ENCODE assay signal across 8 cellular contexts in genomic region chr17:28878981-28879380, GRCh38. TPM values are rescaled to one million over a fixed set of nuclear protein-coding genes. Genes with fewer than 3 reads are reported as not detected.
DNase-seq lines count a peak whose midpoint lies in the region; ATAC-seq lines count a peak whose summit lies in the region.

No MANE protein-coding gene starts in this region.

- H3K9me3 Mint-ChIP-seq in activated naive CD4-positive, alpha-beta T cell treated with anti-CD3 and anti-CD28 coated beads, Interleukin-2, amount 50 U/mL, for 72 hours, result no peaks in the 10 kb centered on the region

- in situ Hi-C loops in Caki2 (cut with HindIII; ENCODE audit: low pct_unique_long_range_greater_than_20kb, low sequenced_read_pairs), result loop anchor here (5.0 kb wide), 1 partner anchor 92 kb away; no protein-coding TSS in a partner anchor

- peak overlapping the region in 1 of 2 donors; percentile 62 for H3K27ac Mint-ChIP-seq in activated naive CD4-positive, alpha-beta T cell treated with anti-CD3 and anti-CD28 coated beads, Interleukin-2, amount 50 U/mL, for 72 hours

- DNase-seq in Caki2 (ENCODE audit: low read depth) (peak; percentile 57), HK-2 (ENCODE audit: unreplicated experiment) (peak; percentile 30), SK-N-DZ (ENCODE audit: low spot score) (peak; percentile 52), iPS DF 19.7 (ENCODE audit: low read depth, low spot score) (peak; percentile 71), GM19240 (ENCODE audit: insufficient read length, low spot score) (no peak)
- no peak for DNase-seq in activated CD4-positive, alpha-beta T cell treated with anti-CD3 and anti-CD28 coated beads for 4 hours
- no peak for DNase-seq in activated naive CD4-positive, alpha-beta T cell treated with anti-CD3 and anti-CD28 coated beads, Interleukin-2, amount 50 U/mL, for 72 hours (ENCODE audit: low spot score in 2 of 2)

- no peak for ATAC-seq in GM19395 (IDR thresholded peaks at IDR 0.05; ENCODE audit: unreplicated experiment)
- ATAC-seq in activated naive CD4-positive, alpha-beta T cell treated with anti-CD3 and anti-CD28 coated beads, Interleukin-2, amount 50 U/mL, for 72 hours, result no peak

- H3K36me3 Mint-ChIP-seq in activated naive CD4-positive, alpha-beta T cell treated with anti-CD3 and anti-CD28 coated beads, Interleukin-2, amount 50 U/mL, for 72 hours, result peaks cover 0 to 7% of the 10 kb centered on the region in 2 donors

RNA-seq across cellular contexts. Expression of gene FLOT2, which starts 18.6 kb away (rescaled TPM):
- total RNA-seq in Caki2 (2014; rRNA removed; shearing (Covaris generic); ENCODE audit: low replicate concordance), result 121 and 133 TPM in 2 replicates
- 67.0 and 68.9 TPM in 2 replicates for polyA plus RNA-seq in SK-N-DZ (2014; cell fraction: cytosol; rRNA removed)
- 61.8 and 62.1 TPM in 2 replicates for polyA plus RNA-seq in SK-N-DZ (2014; cell fraction: nucleus; rRNA removed)
- total RNA-seq in activated naive CD4-positive, alpha-beta T cell treated with anti-CD3 and anti-CD28 coated beads, Interleukin-2, amount 50 U/mL, for 72 hours, result 100 to 1,000 TPM in 1 of 2 donors, 10 to 100 TPM in 1; 44.9 to 102 TPM

RNA-seq across cellular contexts. Expression of gene DHRS13, which starts 23.9 kb away (rescaled TPM):
- 36.2 and 50.4 TPM in 2 replicates for total RNA-seq in Caki2 (2014; rRNA removed; shearing (Covaris generic); ENCODE audit: low replicate concordance)
- polyA plus RNA-seq in SK-N-DZ (2014; cell fraction: cytosol; rRNA removed), result 81.8 and 86.0 TPM in 2 replicates
- polyA plus RNA-seq in SK-N-DZ (2014; cell fraction: nucleus; rRNA removed), result 57.3 and 58.1 TPM in 2 replicates
- total RNA-seq in activated naive CD4-positive, alpha-beta T cell treated with anti-CD3 and anti-CD28 coated beads, Interleukin-2, amount 50 U/mL, for 72 hours, result 10 to 100 TPM; 33.8 to 36.5 TPM

RNA-seq across cellular contexts. Expression of gene ERAL1, which starts 24.2 kb away (rescaled TPM):
- 53.5 and 59.9 TPM in 2 replicates for total RNA-seq in Caki2 (2014; rRNA removed; shearing (Covaris generic); ENCODE audit: low replicate concordance)
- polyA plus RNA-seq in SK-N-DZ (2014; cell fraction: cytosol; rRNA removed), result 65.6 and 92.8 TPM in 2 replicates
- 75.0 and 114 TPM in 2 replicates for polyA plus RNA-seq in SK-N-DZ (2014; cell fraction: nucleus; rRNA removed)
- 10 to 100 TPM; 33.9 to 74.1 TPM for total RNA-seq in activated naive CD4-positive, alpha-beta T cell treated with anti-CD3 and anti-CD28 coated beads, Interleukin-2, amount 50 U/mL, for 72 hours

RNA-seq across cellular contexts. Expression of gene FAM222B, which starts 36.4 kb away (rescaled TPM):
- total RNA-seq in Caki2 (2014; rRNA removed; shearing (Covaris generic); ENCODE audit: low replicate concordance), result 1.4 and 2.6 TPM in 2 replicates
- 8.2 and 8.3 TPM in 2 replicates for polyA plus RNA-seq in SK-N-DZ (2014; cell fraction: cytosol; rRNA removed)
- 2.4 and 4.1 TPM in 2 replicates for polyA plus RNA-seq in SK-N-DZ (2014; cell fraction: nucleus; rRNA removed)
- 10 to 100 TPM; 15.1 to 24.9 TPM for total RNA-seq in activated naive CD4-positive, alpha-beta T cell treated with anti-CD3 and anti-CD28 coated beads, Interleukin-2, amount 50 U/mL, for 72 hours

Comparison
In these comparisons a context has a peak if more than half of its experiments do, and no peak if none do; other contexts are left out.
1. DNase-seq: peak in Caki2 (single experiment), HK-2 (single experiment), SK-N-DZ (single experiment) and iPS DF 19.7 (single experiment); none in GM19240 (single experiment), activated CD4-positive, alpha-beta T cell treated with anti-CD3 and anti-CD28 coated beads for 4 hours (0 of 2) and activated naive CD4-positive, alpha-beta T cell treated with anti-CD3 and anti-CD28 coated beads, Interleukin-2, amount 50 U/mL, for 72 hours (0 of 2).